1 cellular context compared by ENCODE assay signal in genomic region chr10:30542001-30542861, GRCh38.
TF ChIP-seq lines count a peak whose summit lies in the region.

No MANE protein-coding gene starts in this region.

TF ChIP-seq in HepG2, 621 proteins besides CTCF, POLR2A, EP300 and RAD21 (continued from another document and continues in another):
- TF ChIP-seq ATF2 (CRISPR knock-in tag; IDR thresholded peaks at IDR 0.05) (peak; percentile 90; the same call in 1 of the 2 replicates), ZNF619 (CRISPR knock-in tag; IDR thresholded peaks at IDR 0.05) (no peak), ZNF530 (CRISPR knock-in tag; IDR thresholded peaks at IDR 0.05; ENCODE audit: low read depth) (no peak), ZNF792 (CRISPR knock-in tag; IDR thresholded peaks at IDR 0.05) (0 out of 2 replicates have a peak, but pooled peaks have one; percentile 31), NFAT5 (CRISPR knock-in tag; IDR thresholded peaks at IDR 0.05) (0 out of 2 replicates have a peak, but pooled peaks have one; percentile 26), ZGPAT (CRISPR knock-in tag; IDR thresholded peaks at IDR 0.05) (peak; percentile 94), CBX5 (CRISPR knock-in tag; IDR thresholded peaks at IDR 0.05; ENCODE audit: borderline replicate concordance) (no peak; the same call in 1 of the 2 replicates), ZNF160 (CRISPR knock-in tag; IDR thresholded peaks at IDR 0.05) (0 out of 2 replicates have a peak, but pooled peaks have one; percentile 20), ZNF781 (CRISPR knock-in tag; IDR thresholded peaks at IDR 0.05; ENCODE audit: borderline replicate concordance, not compliant biosample characterization) (peak; percentile 48), HNRNPK (IDR thresholded peaks at IDR 0.05; ENCODE audit: low read depth, low read length, poor library complexity, severe bottlenecking) (no peak), PAF1 (CRISPR knock-in tag; IDR thresholded peaks at IDR 0.05) (no peak), ZNF672 (CRISPR knock-in tag; IDR thresholded peaks at IDR 0.05) (no peak), ZNF577 (CRISPR knock-in tag; IDR thresholded peaks at IDR 0.05; ENCODE audit: borderline replicate concordance, low read depth) (no peak), NR1H2 (CRISPR knock-in tag; IDR thresholded peaks at IDR 0.05; ENCODE audit: borderline replicate concordance, low read depth) (no peak), NBN (conservative IDR thresholded peaks at IDR 0.05) (no peak), SUZ12 (IDR thresholded peaks at IDR 0.05; ENCODE audit: low read depth, low read length) (no peak), MEF2D (CRISPR knock-in tag; IDR thresholded peaks at IDR 0.05) (peak; percentile 97), SIN3B (IDR thresholded peaks at IDR 0.05; ENCODE audit: low read length) (no peak), NFIC (IDR thresholded peaks at IDR 0.05; ENCODE audit: low read length) (peak; percentile 95), BATF2 (CRISPR knock-in tag; IDR thresholded peaks at IDR 0.05) (no peak), ZNF850 (CRISPR knock-in tag; conservative IDR thresholded peaks at IDR 0.05) (no peak), KAT2B (IDR thresholded peaks at IDR 0.05; ENCODE audit: borderline replicate concordance, low read depth, low read length) (peak; percentile 17; the same call in 1 of the 2 replicates), ZNF362 (CRISPR knock-in tag; IDR thresholded peaks at IDR 0.05; ENCODE audit: borderline replicate concordance) (no peak; the same call in 1 of the 2 replicates), ATF7-NPFF (CRISPR knock-in tag; IDR thresholded peaks at IDR 0.05; ENCODE audit: low read depth) (peak; percentile 42), KDM3A (CRISPR knock-in tag; IDR thresholded peaks at IDR 0.05; ENCODE audit: low read depth) (peak; percentile 53; the same call in 1 of the 2 replicates), MTF2 (CRISPR knock-in tag; IDR thresholded peaks at IDR 0.05; ENCODE audit: borderline replicate concordance) (peak; percentile 84; the same call in 1 of the 2 replicates), ZNF30 (CRISPR knock-in tag; IDR thresholded peaks at IDR 0.05) (no peak), ZNF431 (CRISPR knock-in tag; IDR thresholded peaks at IDR 0.05; ENCODE audit: borderline replicate concordance, low read depth) (peak; percentile 39; the same call in 1 of the 2 replicates), ZBTB10 (CRISPR knock-in tag; IDR thresholded peaks at IDR 0.05; ENCODE audit: borderline replicate concordance) (peak; percentile 98), IKZF4 (CRISPR knock-in tag; IDR thresholded peaks at IDR 0.05; ENCODE audit: borderline replicate concordance, low read depth, not compliant biosample characterization) (no peak), KDM4B (CRISPR knock-in tag; IDR thresholded peaks at IDR 0.05) (peak; percentile 39; the same call in 1 of the 2 replicates), EEA1 (CRISPR knock-in tag; IDR thresholded peaks at IDR 0.05; ENCODE audit: borderline replicate concordance) (no peak), THAP7 (CRISPR knock-in tag; IDR thresholded peaks at IDR 0.05) (no peak), PRPF4 (IDR thresholded peaks at IDR 0.05; ENCODE audit: low read depth, low read length, poor library complexity, severe bottlenecking) (no peak), ZNF326 (CRISPR knock-in tag; IDR thresholded peaks at IDR 0.05; ENCODE audit: borderline replicate concordance) (no peak), XRCC5 (optimal IDR thresholded peaks at IDR 0.05; ENCODE audit: low read length) (no peak), ZNF451 (CRISPR knock-in tag; IDR thresholded peaks at IDR 0.05) (0 out of 2 replicates have a peak, but pooled peaks have one; percentile 45), ZNF138 (CRISPR knock-in tag; IDR thresholded peaks at IDR 0.05; ENCODE audit: low read depth) (no peak), PITX1 (CRISPR knock-in tag; IDR thresholded peaks at IDR 0.05) (peak; percentile 95), FOSL2 (CRISPR knock-in tag; IDR thresholded peaks at IDR 0.05) (peak; percentile 96), ZNF773 (CRISPR knock-in tag; IDR thresholded peaks at IDR 0.05; ENCODE audit: borderline replicate concordance) (no peak), ZNF678 (CRISPR knock-in tag; IDR thresholded peaks at IDR 0.05) (no peak), NFATC3 (CRISPR knock-in tag; IDR thresholded peaks at IDR 0.05) (no peak), ETV6 (CRISPR knock-in tag; conservative IDR thresholded peaks at IDR 0.05) (0 out of 2 replicates have a peak, but pooled peaks have one; percentile 12), ZNF556 (CRISPR knock-in tag; IDR thresholded peaks at IDR 0.05; ENCODE audit: borderline replicate concordance) (no peak), ATRX (CRISPR knock-in tag; IDR thresholded peaks at IDR 0.05; ENCODE audit: borderline replicate concordance) (no peak), ZNF446 (CRISPR knock-in tag; IDR thresholded peaks at IDR 0.05) (no peak), HNRNPLL (IDR thresholded peaks at IDR 0.05; ENCODE audit: low read depth, low read length, poor library complexity, severe bottlenecking) (no peak), ZNF615 (CRISPR knock-in tag; IDR thresholded peaks at IDR 0.05; ENCODE audit: borderline replicate concordance) (0 out of 2 replicates have a peak, but pooled peaks have one; percentile 30), U2AF1 (optimal IDR thresholded peaks at IDR 0.05; ENCODE audit: low read depth, low read length) (no peak), ATF7 (IDR thresholded peaks at IDR 0.05) (peak; percentile 71), ATF7 (CRISPR knock-in tag; IDR thresholded peaks at IDR 0.05) (peak; percentile 45; the same call in 1 of the 2 replicates), FOXO1 (CRISPR knock-in tag; IDR thresholded peaks at IDR 0.05) (peak; percentile 99), BCLAF1 (IDR thresholded peaks at IDR 0.05) (no peak), ZNF20 (CRISPR knock-in tag; IDR thresholded peaks at IDR 0.05) (no peak), ZNF225 (CRISPR knock-in tag; IDR thresholded peaks at IDR 0.05) (no peak), MYNN (CRISPR knock-in tag; IDR thresholded peaks at IDR 0.05; ENCODE audit: low read depth) (no peak)
